ENCODE assay signal across 11 cellular contexts in genomic region chr20:60224914-60225313, GRCh38.
DNase-seq lines count a peak whose midpoint lies in the region; ATAC-seq, FAIRE-seq and TF ChIP-seq lines count a peak whose summit lies in the region.
"Had no signal": no experiment of that assay in that cellular context is flagged by ENCODE, and none has a peak within 500 bp of the region (broad histone marks: within the 10 kb centered on the region; RNA-seq: fewer than 3 reads in every experiment).

No MANE protein-coding gene starts in this region.

- H2AFZ ChIP-seq in OCI-LY7 (ENCODE audit: low read length), result no peak overlapping the region

- H3K27ac ChIP-seq in OCI-LY7 (ENCODE audit: low read depth, low read length, poor library complexity, severe bottlenecking) (no peak overlapping the region), small intestine (ENCODE audit: low read depth in 1 of 2, low read length in 1 of 2) (no peak overlapping the region)
- H3K27ac ChIP-seq: dorsolateral prefrontal cortex had no signal

- H3K4me1 ChIP-seq in OCI-LY7 (ENCODE audit: insufficient read depth, low read length, poor library complexity, severe bottlenecking) (no peaks in the 10 kb centered on the region), small intestine (ENCODE audit: control insufficient read depth in 2 of 2, insufficient read depth in 1 of 2, low read depth in 1 of 2, low read length in 1 of 2) (no peaks in the 10 kb centered on the region)

- intact Hi-C loops in OCI-LY7 (cut with micrococcal nuclease; ENCODE audit: unreplicated experiment), result no loop called here

- H3K4me3 ChIP-seq in OCI-LY7 (ENCODE audit: low read depth, low read length, poor library complexity, severe bottlenecking) (no peak overlapping the region), fibroblast of the aortic adventitia (ENCODE audit: low read depth, low read length) (no peak overlapping the region), small intestine (ENCODE audit: low read depth in 1 of 2, low read length in 2 of 2) (no peak overlapping the region)
- H3K4me3 ChIP-seq: dorsolateral prefrontal cortex, mucosa of descending colon had no signal

- H3K9me2 ChIP-seq in OCI-LY7 (ENCODE audit: insufficient read depth, low read length), result no peaks in the 10 kb centered on the region

- H3K9me3 ChIP-seq in OCI-LY7 (ENCODE audit: low read length) (no peaks in the 10 kb centered on the region), small intestine (ENCODE audit: control insufficient read depth, low read depth) (no peaks in the 10 kb centered on the region)
- H3K9me3 ChIP-seq: mucosa of descending colon had no signal

- DNase-seq in AG09319 (ENCODE audit: extremely low read depth, low read depth) (no peak), GM10248 (ENCODE audit: extremely low spot score) (no peak), OCI-LY7 (ENCODE audit: low spot score) (peak; percentile 41), fibroblast of the aortic adventitia (ENCODE audit: low read depth) (peak; percentile 11), small intestine (no peak), NCI-H187 (lab: John Stamatoyannopoulos, UW) (no peak)
- DNase-seq in central memory CD4-positive, alpha-beta T cell, result no peak
- DNase-seq: activated CD4-positive, CD25-positive, alpha-beta regulatory T cell treated with anti-CD3 and anti-CD28 coated beads, Interleukin-2, amount 50 U/mL, for 72 hours; dorsolateral prefrontal cortex; mucosa of descending colon had no signal

- POLR2A ChIA-PET in GM10248 (lab: Yijun Ruan, JAX), result no interaction called here
- POLR2A ChIA-PET in OCI-LY7 (lab: Charles Lee), result no interaction called here

- TF ChIP-seq CTCF in AG09319 (IDR thresholded peaks at IDR 0.05; ENCODE audit: low read depth, low read length), result peak; percentile 39
- peak; percentile 3 for TF ChIP-seq CTCF in GM10248 (IDR thresholded peaks at IDR 0.05; ENCODE audit: control extremely low read depth, extremely low read depth, low read depth, missing control alignments)
- TF ChIP-seq CTCF in OCI-LY7 (conservative IDR thresholded peaks at IDR 0.05; ENCODE audit: low read length), result peak; percentile 80
- TF ChIP-seq CTCF in fibroblast of the aortic adventitia (IDR thresholded peaks at IDR 0.05; ENCODE audit: insufficient read depth, low read length), result peak; percentile 57

- H4K20me1 ChIP-seq in OCI-LY7 (ENCODE audit: insufficient read depth, low read length), result no peaks in the 10 kb centered on the region

- no peak overlapping the region for H3K4me2 ChIP-seq in OCI-LY7 (ENCODE audit: low read length)

- no TSS peak for BruUV-seq in OCI-LY7 (replicated peaks; lab: Mats Ljungman, UMichigan)

- CTCF ChIA-PET in GM10248 (lab: Yijun Ruan, JAX), result interaction anchor here (1.8 to 2.4 kb wide), 2 partner anchors 14 to 28 kb away, joined by 3 to 7 read pairs; no protein-coding TSS in a partner anchor
- CTCF ChIA-PET in OCI-LY7 (lab: Charles Lee; ENCODE audit: unreplicated experiment), result no interaction called here

- H3K36me3 ChIP-seq in OCI-LY7 (ENCODE audit: insufficient read depth, low read length) (no peaks in the 10 kb centered on the region), small intestine (ENCODE audit: control insufficient read depth in 2 of 2, insufficient read depth in 2 of 2, low read length in 2 of 2) (no peaks in the 10 kb centered on the region)

- FAIRE-seq in small intestine (lab: Jason Lieb, UNC), result no peak

- no peaks in the 10 kb centered on the region for H3K79me2 ChIP-seq in OCI-LY7 (ENCODE audit: insufficient read depth, low read depth, low read length)

- no peaks in the 10 kb centered on the region for H3K27me3 ChIP-seq in small intestine (ENCODE audit: control insufficient read depth in 2 of 2, insufficient read depth in 2 of 2, low read length in 2 of 2)

- 85 to 94% (median 89%) methylated on average over 3 of the region's 3 CpGs for WGBS in small intestine, 3 donors

- ATAC-seq in HG02678 (IDR thresholded peaks at IDR 0.05; ENCODE audit: unreplicated experiment), result no peak
- ATAC-seq: mucosa of descending colon had no signal

Comparison
In these comparisons a context has a peak if more than half of its experiments do, and no peak if none do; other contexts are left out.
1. DNase-seq: peak in OCI-LY7 (single experiment) and fibroblast of the aortic adventitia (single experiment); none in AG09319 (single experiment), GM10248 (single experiment), small intestine (single experiment), central memory CD4-positive, alpha-beta T cell (single experiment) and NCI-H187 (0 of 2).
2. CTCF ChIP-seq: peak in every context shown above with its lines; median percentile 80 in OCI-LY7; 57 in fibroblast of the aortic adventitia; 39 in AG09319; 3 in GM10248.